9 cellular contexts compared by ENCODE assay signal in genomic region chr16:53220585-53220984, GRCh38.
DNase-seq lines count a peak whose midpoint lies in the region; ATAC-seq and TF ChIP-seq lines count a peak whose summit lies in the region.
"Had no signal": no experiment of that assay in that cellular context is flagged by ENCODE, and none has a peak within 500 bp of the region (broad histone marks: within the 10 kb centered on the region; RNA-seq: fewer than 3 reads in every experiment).

No MANE protein-coding gene starts in this region.

- ATAC-seq in psoas muscle (peak in 3 of 4 donors; percentile 55 to 57 (median 56)), HG02852 (IDR thresholded peaks at IDR 0.05; ENCODE audit: unreplicated experiment) (no peak), GM19351 (IDR thresholded peaks at IDR 0.05; ENCODE audit: unreplicated experiment) (no peak), HG02973 (IDR thresholded peaks at IDR 0.05; ENCODE audit: unreplicated experiment) (no peak)
- ATAC-seq: stimulated activated naive CD8-positive, alpha-beta T cell treated with anti-CD3 and anti-CD28 coated beads, Interleukin-15, amount 100 ng/mL, for 72 hours had no signal

- DNase-seq in GM12864 (ENCODE audit: low read depth) (no peak), MM.1S (no peak), fibroblast of gingiva (ENCODE audit: low read depth) (peak; percentile 17), psoas muscle (no peak), amniotic stem cell (lab: John Stamatoyannopoulos, UW) (no peak)

- WGBS in psoas muscle, 3 donors = 83 to 95% (median 91%) methylated on average over 2 of the region's 2 CpGs

- no peaks in the 10 kb centered on the region for H3K9me3 ChIP-seq in MM.1S (replicated peaks; ENCODE audit: insufficient read depth, low read length)
- no peaks in the 10 kb centered on the region for H3K9me3 ChIP-seq in psoas muscle

- intact Hi-C loops in psoas muscle (cut with DNase I) = no loop called here

- H3F3A ChIP-seq in MM.1S (ENCODE audit: insufficient read depth, low read length) = no peaks in the 10 kb centered on the region

- H4K20me1 ChIP-seq in MM.1S (ENCODE audit: insufficient read depth, low read length) = no peaks in the 10 kb centered on the region

- H3K9ac ChIP-seq in MM.1S (ENCODE audit: low read length) = no peak overlapping the region

- H3K27me3 ChIP-seq in MM.1S (replicated peaks; ENCODE audit: insufficient read depth, low read length) = no peaks in the 10 kb centered on the region
- H3K27me3 ChIP-seq in psoas muscle (ENCODE audit: insufficient read depth in 3 of 3, low read length in 2 of 3) = no peaks in the 10 kb centered on the region

- no peaks in the 10 kb centered on the region for H3K9me2 ChIP-seq in MM.1S (replicated peaks; ENCODE audit: insufficient read depth, low read length)

- no peak overlapping the region for H2AFZ ChIP-seq in MM.1S (ENCODE audit: low read length)

- no peaks in the 10 kb centered on the region for H3K4me1 ChIP-seq in MM.1S (ENCODE audit: low read length)
- H3K4me1 ChIP-seq in psoas muscle = peaks cover 61% of the 10 kb centered on the region

- H3K27ac ChIP-seq in MM.1S (ENCODE audit: low read length) (no peak overlapping the region), psoas muscle (peak overlapping the region; percentile 71)

- no peak overlapping the region for H3K4me2 ChIP-seq in MM.1S (ENCODE audit: low read depth, low read length)

- H3K36me3 ChIP-seq in MM.1S (replicated peaks; ENCODE audit: insufficient read depth, low read length) (no peaks in the 10 kb centered on the region), psoas muscle (ENCODE audit: insufficient read depth in 1 of 2, low read depth in 1 of 2) (peaks cover 0 to 16% of the 10 kb centered on the region in 2 donors)

- no peak overlapping the region for H3K4me3 ChIP-seq in GM12864 (ENCODE audit: low read depth, low read length)
- no peak overlapping the region for H3K4me3 ChIP-seq in MM.1S (ENCODE audit: low read length)
- no peak overlapping the region for H3K4me3 ChIP-seq in psoas muscle

- no peaks in the 10 kb centered on the region for H3K79me2 ChIP-seq in MM.1S (ENCODE audit: low read length)

- TF ChIP-seq CTCF in GM12864 (IDR thresholded peaks at IDR 0.05; ENCODE audit: low read depth, low read length, missing control alignments) (peak; percentile 10), MM.1S (IDR thresholded peaks at IDR 0.05; ENCODE audit: low read length) (0 out of 2 replicates have a peak, but pooled peaks have one; percentile 7), psoas muscle (IDR thresholded peaks at IDR 0.05) (peak; percentile 25)

Comparison
In these comparisons a context has a peak if more than half of its experiments do, and no peak if none do; other contexts are left out.
1. ATAC-seq: peak in psoas muscle (3 of 4); none in HG02852 (single experiment), GM19351 (single experiment) and HG02973 (single experiment).
2. Peak in every context shown above with its lines, with median percentiles within 50 percentile points of each other: CTCF ChIP-seq.